22 cellular contexts compared by ENCODE assay signal in genomic region chr10:123562811-123563580, GRCh38.
"Had no signal": no experiment of that assay in that cellular context is flagged by ENCODE, and none has a peak within 500 bp of the region (broad histone marks: within the 10 kb centered on the region; RNA-seq: fewer than 3 reads in every experiment).

No MANE protein-coding gene starts in this region.

- H3K27ac ChIP-seq: gastrocnemius medialis, left lung, prostate gland, right atrium auricular region, testis, upper lobe of left lung had no signal

- H3K27ac Mint-ChIP-seq: activated naive CD4-positive, alpha-beta T cell treated with anti-CD3 and anti-CD28 coated beads, Interleukin-2, amount 10 ng/mL, durations not matched to agents 7 days and 5 days; activated naive CD8-positive, alpha-beta T cell treated with anti-CD3 and anti-CD28 coated beads, Interleukin-2, amount 50 U/mL, for 24 hours; brain; nephron progenitor cell; stimulated activated naive CD8-positive, alpha-beta T cell treated with anti-CD3 and anti-CD28 coated beads, Interleukin-15, amount 100 ng/mL, for 72 hours; T-helper 1 cell treated with Interleukin-12 subunit alpha and Interleukin-12 subunit beta and Interleukin-4 antibody, amounts not matched to agents 30 μg/mL and 1 μg/mL, for 36 hours had no signal

- H3K4me3 ChIP-seq: gastrocnemius medialis, left lung, prostate gland, right atrium auricular region, testis, upper lobe of left lung had no signal

- H3K9me3 ChIP-seq: gastrocnemius medialis, left lung, prostate gland, right atrium auricular region, testis, upper lobe of left lung had no signal

- H3K9me3 Mint-ChIP-seq: activated naive CD4-positive, alpha-beta T cell treated with anti-CD3 and anti-CD28 coated beads, Interleukin-2, amount 10 ng/mL, durations not matched to agents 7 days and 5 days; activated naive CD8-positive, alpha-beta T cell treated with anti-CD3 and anti-CD28 coated beads, Interleukin-2, amount 50 U/mL, for 24 hours; nephron progenitor cell; stimulated activated naive CD8-positive, alpha-beta T cell treated with anti-CD3 and anti-CD28 coated beads, Interleukin-15, amount 100 ng/mL, for 72 hours; T-helper 1 cell treated with Interleukin-12 subunit alpha and Interleukin-12 subunit beta and Interleukin-4 antibody, amounts not matched to agents 30 μg/mL and 1 μg/mL, for 36 hours had no signal

- H3K36me3 Mint-ChIP-seq: activated naive CD4-positive, alpha-beta T cell treated with anti-CD3 and anti-CD28 coated beads, Interleukin-2, amount 10 ng/mL, durations not matched to agents 7 days and 5 days; brain had no signal

- H3K4me1 ChIP-seq: gastrocnemius medialis, left lung, prostate gland, right atrium auricular region, testis had no signal

- DNase-seq: activated CD4-positive, alpha-beta T cell treated with anti-CD3 and anti-CD28 coated beads, Interleukin-2, amount 50 U/mL, for 1 hour; activated CD4-positive, CD25-positive, alpha-beta regulatory T cell treated with anti-CD3 and anti-CD28 coated beads, Interleukin-2, amount 50 U/mL, for 72 hours; activated naive CD4-positive, alpha-beta T cell treated with anti-CD3 and anti-CD28 coated beads, Interleukin-2, amount 10 ng/mL, durations not matched to agents 7 days and 5 days; activated naive CD8-positive, alpha-beta T cell treated with anti-CD3 and anti-CD28 coated beads, Interleukin-2, amount 50 U/mL, for 24 hours; activated T-cell treated with anti-CD3 and anti-CD28 coated beads, Interleukin-2, amount 50 U/mL, for 1 hour; anterior cingulate cortex; caudate nucleus; erythroblast; gastrocnemius medialis; kidney; left lung; nephron progenitor cell; small intestine; stimulated activated CD4-positive, alpha-beta T cell treated with anti-CD3 and anti-CD28 coated beads, Interleukin-4, amount 100 ng/mL, for 1 hour; stimulated activated naive CD8-positive, alpha-beta T cell treated with anti-CD3 and anti-CD28 coated beads, Interleukin-15, amount 100 ng/mL, for 72 hours; testis; upper lobe of left lung had no signal

- H3K4me1 Mint-ChIP-seq: activated naive CD4-positive, alpha-beta T cell treated with anti-CD3 and anti-CD28 coated beads, Interleukin-2, amount 10 ng/mL, durations not matched to agents 7 days and 5 days; activated naive CD8-positive, alpha-beta T cell treated with anti-CD3 and anti-CD28 coated beads, Interleukin-2, amount 50 U/mL, for 24 hours; brain had no signal

- ATAC-seq: activated naive CD8-positive, alpha-beta T cell treated with anti-CD3 and anti-CD28 coated beads, Interleukin-2, amount 50 U/mL, for 24 hours; gastrocnemius medialis; left lung; SK-N-SH treated with all-trans-retinoic acid at 6 μM for 48 hours; stimulated activated naive CD8-positive, alpha-beta T cell treated with anti-CD3 and anti-CD28 coated beads, Interleukin-15, amount 100 ng/mL, for 72 hours had no signal

- H3K4me3 Mint-ChIP-seq: activated naive CD4-positive, alpha-beta T cell treated with anti-CD3 and anti-CD28 coated beads, Interleukin-2, amount 10 ng/mL, durations not matched to agents 7 days and 5 days; activated naive CD8-positive, alpha-beta T cell treated with anti-CD3 and anti-CD28 coated beads, Interleukin-2, amount 50 U/mL, for 24 hours; brain; nephron progenitor cell; stimulated activated naive CD8-positive, alpha-beta T cell treated with anti-CD3 and anti-CD28 coated beads, Interleukin-15, amount 100 ng/mL, for 72 hours; T-helper 1 cell treated with Interleukin-12 subunit alpha and Interleukin-12 subunit beta and Interleukin-4 antibody, amounts not matched to agents 30 μg/mL and 1 μg/mL, for 36 hours had no signal

- H3K36me3 ChIP-seq: gastrocnemius medialis, left lung, prostate gland, right atrium auricular region, upper lobe of left lung had no signal

- H3K27me3 ChIP-seq: right atrium auricular region, testis, upper lobe of left lung had no signal
